Comparison of ENCODE assay signal across 17 cellular contexts in the genomic region with DNA sequence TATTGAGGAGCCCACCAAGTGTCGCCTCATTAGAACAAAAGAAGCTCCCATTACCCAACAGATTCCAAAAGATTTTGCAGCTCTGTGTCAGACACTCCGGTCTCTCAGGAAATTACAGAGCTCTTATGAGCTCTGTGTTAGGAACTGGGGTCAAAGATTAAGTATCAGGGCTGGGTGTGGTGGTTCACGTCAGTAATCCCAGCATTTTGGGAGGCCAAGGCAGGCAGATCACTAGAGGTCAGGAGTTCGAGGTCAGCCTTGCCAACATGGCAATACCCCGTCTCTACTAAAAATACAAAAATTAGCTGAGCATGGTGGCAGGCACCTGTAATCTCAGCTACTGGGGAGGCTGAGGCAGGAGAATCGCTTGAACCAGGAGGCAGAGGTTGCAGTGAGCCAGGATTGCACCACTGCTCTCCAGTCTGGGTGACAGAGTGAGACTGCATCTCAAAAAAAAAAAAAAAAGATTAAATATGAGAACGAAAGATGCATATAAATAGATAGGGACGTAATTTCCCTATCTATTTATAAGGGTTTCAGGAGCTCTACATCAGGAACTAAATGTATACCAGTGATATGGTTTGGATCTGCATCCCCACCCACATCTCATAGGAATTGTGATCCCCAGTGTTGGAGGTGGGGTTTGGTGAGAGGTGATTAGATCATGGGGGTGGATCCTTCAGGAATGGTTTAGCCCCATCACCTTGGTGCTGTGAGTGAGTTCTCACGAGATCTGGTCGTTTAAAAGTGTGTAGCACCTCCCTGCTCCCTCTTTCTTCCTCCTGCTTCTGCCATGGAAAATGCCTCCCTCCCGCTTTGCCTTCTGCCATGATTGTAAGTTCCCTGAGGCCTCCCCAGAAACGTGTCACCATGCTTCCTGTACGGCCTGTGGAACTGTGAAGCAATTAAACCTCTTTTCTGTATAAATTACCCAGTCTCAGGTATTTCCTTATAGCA.
DNase-seq lines count a peak whose midpoint lies in the region; ATAC-seq, FAIRE-seq and TF ChIP-seq lines count a peak whose summit lies in the region.
"Had no signal": no experiment of that assay in that cellular context is flagged by ENCODE, and none has a peak within 500 bp of the region (broad histone marks: within the 10 kb centered on the region; RNA-seq: fewer than 3 reads in every experiment).

No MANE protein-coding gene starts in this region.

- intact Hi-C loops in right cardiac atrium (cut with DNase I), result no loop called here

- H3K4me2 ChIP-seq in A549 (peak overlapping the region; percentile 56; the same call in 2 of the 3 replicates), SU-DHL-6 (ENCODE audit: low read depth, low read length, poor library complexity, severe bottlenecking) (peak overlapping the region; percentile 51)
- H3K4me2 ChIP-seq in BLaER1 treated with 17β-estradiol and CSF1 and Interleukin-3, amounts not matched to agents 10 nM and 100 nM, result peak overlapping the region in 9 of 11 experiments; percentile 30 to 79 (median 59); a peak in 12 of 22 replicates
- H3K4me2 ChIP-seq: neural progenitor cell had no signal

- ATAC-seq in A549, result 0 out of 6 replicates have a peak, but pooled peaks of 1 of the 2 experiments have one; percentile 13
- no peak for ATAC-seq in right cardiac atrium
- no peak for ATAC-seq in HG03378 (IDR thresholded peaks at IDR 0.05; ENCODE audit: unreplicated experiment)
- ATAC-seq: Right ventricle myocardium inferior had no signal

- H2AFZ ChIP-seq in SU-DHL-6 (ENCODE audit: low read depth, low read length, severe bottlenecking), result no peak overlapping the region
- H2AFZ ChIP-seq: neural progenitor cell had no signal

- H4K20me1 ChIP-seq in BLaER1 treated with 17β-estradiol and CSF1 and Interleukin-3, amounts not matched to agents 10 nM and 100 nM, result peaks cover 0 to 100% (median 0%) of the 10 kb centered on the region in 11 experiments; a peak in 5 of 22 replicates
- no peaks in the 10 kb centered on the region for H4K20me1 ChIP-seq in SU-DHL-6 (ENCODE audit: low read depth, low read length)

- CTCF ChIA-PET in A549 (lab: Yijun Ruan, JAX), result interaction anchor here (0.6 to 1.1 kb wide), 5 partner anchors 11 to 264 kb away, joined by 3 to 4 read pairs (median 4); no protein-coding TSS in a partner anchor

- POLR2A ChIA-PET in A549 (lab: Yijun Ruan, JAX), result no interaction called here

- H3K4me1 ChIP-seq in A549, result peaks cover 46% of the 10 kb centered on the region
- peaks cover 12 to 36% (median 22%) of the 10 kb centered on the region in 10 experiments for H3K4me1 ChIP-seq in BLaER1 treated with 17β-estradiol and CSF1 and Interleukin-3, amounts not matched to agents 10 nM and 100 nM
- H3K4me1 ChIP-seq in right cardiac atrium (ENCODE audit: control insufficient read depth, insufficient read depth, low read length), result no peaks in the 10 kb centered on the region
- H3K4me1 ChIP-seq: uterus had no signal

- no peak for DNase-seq in A549 (ENCODE audit: low read depth in 1 of 2, low spot score in 1 of 2)
- DNase-seq in islet precursor cell, result peak; percentile 38
- DNase-seq in GM12891 (ENCODE audit: insufficient read length, low spot score), result no peak
- no peak for DNase-seq in right cardiac atrium
- DNase-seq: activated naive CD4-positive, alpha-beta T cell treated with anti-CD3 and anti-CD28 coated beads, Interleukin-2, amount 50 U/mL, for 16 hours; EL; NCI-H1092; NCI-H1930; NCI-H774; substantia nigra; uterus had no signal

- H3F3A ChIP-seq in SU-DHL-6 (ENCODE audit: insufficient read depth), result peaks cover 37% of the 10 kb centered on the region

- FAIRE-seq in A549 (lab: Jason Lieb, UNC), result no peak
- no peak for FAIRE-seq in GM12891 (lab: Jason Lieb, UNC)

- H3K79me2 ChIP-seq in SU-DHL-6 (ENCODE audit: insufficient read depth, low read length), result peaks cover 97% of the 10 kb centered on the region

- H3K4me3 ChIP-seq in A549 (no peak overlapping the region), SU-DHL-6 (ENCODE audit: insufficient read depth, low read length, poor library complexity, severe bottlenecking) (peak overlapping the region; percentile 6), right cardiac atrium (ENCODE audit: low read length) (no peak overlapping the region)
- H3K4me3 ChIP-seq in BLaER1 treated with 17β-estradiol and CSF1 and Interleukin-3, amounts not matched to agents 10 nM and 100 nM, result no peak overlapping the region
- H3K4me3 ChIP-seq: neural progenitor cell, uterus had no signal

- H3K27ac ChIP-seq in A549 (peak overlapping the region in 1 of 2 experiments; percentile 33; a peak in 3 of 6 replicates), SU-DHL-6 (ENCODE audit: low read depth, low read length) (peak overlapping the region; percentile 96), right cardiac atrium (ENCODE audit: low read length) (no peak overlapping the region)
- H3K27ac ChIP-seq in BLaER1 treated with 17β-estradiol and CSF1 and Interleukin-3, amounts not matched to agents 10 nM and 100 nM, result no peak overlapping the region
- H3K27ac ChIP-seq: epithelial cell of prostate, neural progenitor cell, uterus had no signal

- WGBS in A549 (ENCODE audit: missing lambda C conversion rate), result 78% methylated on average over 13 of the region's 13 CpGs
- WGBS in right cardiac atrium, result 79% methylated on average over 13 of the region's 13 CpGs

- no peaks in the 10 kb centered on the region for H3K27me3 ChIP-seq in BLaER1 treated with 17β-estradiol and CSF1 and Interleukin-3, amounts not matched to agents 10 nM and 100 nM
- no peaks in the 10 kb centered on the region for H3K27me3 ChIP-seq in SU-DHL-6 (ENCODE audit: low read length)
- no peaks in the 10 kb centered on the region for H3K27me3 ChIP-seq in right cardiac atrium (ENCODE audit: control insufficient read depth, insufficient read depth)
- H3K27me3 ChIP-seq: neural progenitor cell, uterus had no signal

- TF ChIP-seq RAD21 in A549 (conservative IDR thresholded peaks at IDR 0.05 in 1 of 2, IDR thresholded peaks at IDR 0.05 in 1 of 2), result no peak

- H3K9ac ChIP-seq in BLaER1 treated with 17β-estradiol and CSF1 and Interleukin-3, amounts not matched to agents 10 nM and 100 nM, result no peak overlapping the region
- peak overlapping the region; percentile 32 for H3K9ac ChIP-seq in SU-DHL-6 (ENCODE audit: low read length)
- H3K9ac ChIP-seq: neural progenitor cell had no signal

- TF ChIP-seq CTCF in A549 (IDR thresholded peaks at IDR 0.05) (no peak), SU-DHL-6 (IDR thresholded peaks at IDR 0.05; ENCODE audit: insufficient read depth, low read length, poor library complexity, severe bottlenecking) (no peak)

- no peaks in the 10 kb centered on the region for H3K9me2 ChIP-seq in SU-DHL-6 (replicated peaks; ENCODE audit: insufficient read depth, low read length)

- TF ChIP-seq EP300 in A549 (IDR thresholded peaks at IDR 0.05), result no peak

- no peaks in the 10 kb centered on the region for H3K9me3 ChIP-seq in A549
- H3K9me3 ChIP-seq in BLaER1 treated with 17β-estradiol and CSF1 and Interleukin-3, amounts not matched to agents 10 nM and 100 nM (replicated peaks in 1 of 11), result no peaks in the 10 kb centered on the region
- no peaks in the 10 kb centered on the region for H3K9me3 ChIP-seq in SU-DHL-6 (ENCODE audit: insufficient read depth, low read length)
- H3K9me3 ChIP-seq in right cardiac atrium (ENCODE audit: control insufficient read depth, low read length), result no peaks in the 10 kb centered on the region
- H3K9me3 ChIP-seq: uterus had no signal

- H3K36me3 ChIP-seq in BLaER1 treated with 17β-estradiol and CSF1 and Interleukin-3, amounts not matched to agents 10 nM and 100 nM, result peaks cover 0 to 8% (median 0%) of the 10 kb centered on the region in 11 experiments; a peak in 2 of 22 replicates
- no peaks in the 10 kb centered on the region for H3K36me3 ChIP-seq in SU-DHL-6 (ENCODE audit: low read length)
- H3K36me3 ChIP-seq: neural progenitor cell, uterus had no signal

- TF ChIP-seq POLR2A in A549 (IDR thresholded peaks at IDR 0.05; ENCODE audit: low read length), result no peak
- no peak for TF ChIP-seq POLR2A in GM12891 (IDR thresholded peaks at IDR 0.05; ENCODE audit: low read depth, low read length)

TF ChIP-seq in A549, 52 proteins besides CTCF, POLR2A, EP300 and RAD21:
- TF ChIP-seq SREBF2 (IDR thresholded peaks at IDR 0.05) (no peak), NFE2L2 (conservative IDR thresholded peaks at IDR 0.05; ENCODE audit: low read length) (no peak), FOXS1 (CRISPR knock-in tag; IDR thresholded peaks at IDR 0.05) (no peak), FOSB (CRISPR knock-in tag; IDR thresholded peaks at IDR 0.05) (no peak), HOXB13 (CRISPR knock-in tag; IDR thresholded peaks at IDR 0.05; ENCODE audit: low read depth) (no peak), MAFK (IDR thresholded peaks at IDR 0.05; ENCODE audit: partially characterized antibody) (no peak), CHD2 (IDR thresholded peaks at IDR 0.05; ENCODE audit: low read length, partially characterized antibody) (no peak), JUNB (IDR thresholded peaks at IDR 0.05) (no peak), JUN (IDR thresholded peaks at IDR 0.05) (no peak), HEYL (CRISPR knock-in tag; IDR thresholded peaks at IDR 0.05) (no peak)
- TF ChIP-seq, protein P1, sequence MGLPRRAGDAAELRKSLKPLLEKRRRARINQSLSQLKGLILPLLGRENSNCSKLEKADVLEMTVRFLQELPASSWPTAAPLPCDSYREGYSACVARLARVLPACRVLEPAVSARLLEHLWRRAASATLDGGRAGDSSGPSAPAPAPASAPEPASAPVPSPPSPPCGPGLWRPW (IDR thresholded peaks at IDR 0.05), result no peak

TF ChIP-seq in GM12891, 5 proteins besides CTCF, POLR2A, EP300 and RAD21:
- TF ChIP-seq PAX5 (IDR thresholded peaks at IDR 0.05; ENCODE audit: insufficient read depth, low read length, severe bottlenecking) (no peak), TAF1 (IDR thresholded peaks at IDR 0.05; ENCODE audit: low read depth, low read length) (no peak), SPI1 (IDR thresholded peaks at IDR 0.05; ENCODE audit: low read depth, low read length) (no peak), POLR2AphosphoS5 (IDR thresholded peaks at IDR 0.05; ENCODE audit: low read depth, low read length) (no peak), POU2F2 (IDR thresholded peaks at IDR 0.05; ENCODE audit: low read depth, low read length) (no peak)
TF ChIP-seq in GM12891: peak in this region for 0.
